Comparison of ENCODE assay signal across 20 cellular contexts in the genomic region with DNA sequence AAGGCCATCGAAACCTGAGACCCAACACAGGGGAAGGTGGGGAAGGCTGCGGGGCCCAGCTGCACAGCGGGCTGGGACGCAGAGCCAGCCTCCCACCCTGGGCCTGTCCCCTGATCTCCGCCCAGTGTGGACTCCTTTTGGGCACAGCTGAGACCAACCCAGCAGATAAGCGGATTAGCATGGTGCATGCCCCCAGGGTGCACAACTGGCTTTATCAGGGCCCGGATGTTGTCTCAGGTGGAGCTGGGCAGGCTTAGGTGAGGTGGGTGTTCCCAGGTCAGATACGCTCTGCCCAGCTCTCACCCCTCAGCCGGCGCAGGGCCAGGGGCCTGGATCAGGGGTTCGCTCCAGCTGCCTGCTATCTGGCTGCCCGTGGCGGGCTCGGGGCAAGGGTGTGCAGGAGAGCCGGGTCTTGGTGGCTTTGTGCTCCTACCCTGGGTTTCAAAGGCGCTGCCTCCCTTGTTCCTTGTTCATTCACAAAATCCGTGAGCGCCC. TPM values are rescaled to one million over a fixed set of nuclear protein-coding genes. Genes with fewer than 3 reads are reported as not detected.
DNase-seq lines count a peak whose midpoint lies in the region; ATAC-seq and TF ChIP-seq lines count a peak whose summit lies in the region.
"Had no signal": no experiment of that assay in that cellular context is flagged by ENCODE, and none has a peak within 500 bp of the region (broad histone marks: within the 10 kb centered on the region; RNA-seq: fewer than 3 reads in every experiment).

No MANE protein-coding gene starts in this region.

- H3K4me1 ChIP-seq in RWPE2 (ENCODE audit: insufficient read depth, poor library complexity, severe bottlenecking) (no peaks in the 10 kb centered on the region), H9 (ENCODE audit: insufficient read depth, low read length) (no peaks in the 10 kb centered on the region)
- no peaks in the 10 kb centered on the region for H3K4me1 ChIP-seq in naive thymus-derived CD4-positive, alpha-beta T cell (ENCODE audit: control insufficient read depth in 2 of 2, insufficient read depth in 2 of 2, low read length in 2 of 2)

- H3T11ph ChIP-seq in H9 (ENCODE audit: low read length), result no peak overlapping the region

- H3K36me3 Mint-ChIP-seq in naive thymus-derived CD4-positive, alpha-beta T cell, result peaks cover 0 to 17% (median 9%) of the 10 kb centered on the region in 5 donors
- no peaks in the 10 kb centered on the region for H3K36me3 Mint-ChIP-seq in H9 (ENCODE audit: insufficient read depth in 1 of 3, low read depth in 3 of 3)
- H3K36me3 Mint-ChIP-seq: CD8-positive, alpha-beta T cell had no signal

- no peaks in the 10 kb centered on the region for H3K79me1 ChIP-seq in H9 (ENCODE audit: insufficient read depth, low read depth, low read length, poor library complexity, severe bottlenecking)

- intact Hi-C loops in naive thymus-derived CD4-positive, alpha-beta T cell (cut with micrococcal nuclease), result no loop called here

- no peaks in the 10 kb centered on the region for H3K36me3 ChIP-seq in RWPE2 (ENCODE audit: low read depth)
- H3K36me3 ChIP-seq in naive thymus-derived CD4-positive, alpha-beta T cell (ENCODE audit: control insufficient read depth in 2 of 3, insufficient read depth in 3 of 3, low read length in 3 of 3), result no peaks in the 10 kb centered on the region

- no peaks in the 10 kb centered on the region for H3K79me2 ChIP-seq in H9 (ENCODE audit: insufficient read depth, low read length)

- no peak overlapping the region for H3K23ac ChIP-seq in H9 (ENCODE audit: insufficient read length, low read depth, low read length)

- CTCF ChIA-PET in naive thymus-derived CD4-positive, alpha-beta T cell (lab: Charles Lee), result no interaction called here

- no peak overlapping the region for H2BK20ac ChIP-seq in H9 (ENCODE audit: low read depth, low read length, poor library complexity, severe bottlenecking)

- H2AK5ac ChIP-seq in H9 (ENCODE audit: insufficient read length, low read length), result no peak overlapping the region

- H3K4me3 Mint-ChIP-seq in stimulated activated naive CD8-positive, alpha-beta T cell treated with anti-CD3 and anti-CD28 coated beads, Interleukin-15, amount 100 ng/mL, for 72 hours, result no peak overlapping the region
- no peak overlapping the region for H3K4me3 Mint-ChIP-seq in naive thymus-derived CD4-positive, alpha-beta T cell
- no peak overlapping the region for H3K4me3 Mint-ChIP-seq in H9
- H3K4me3 Mint-ChIP-seq: CD8-positive, alpha-beta T cell; naive thymus-derived CD8-positive, alpha-beta T cell; stimulated activated effector memory CD8-positive, alpha-beta T cell treated with anti-CD3 and anti-CD28 coated beads, Interleukin-12 subunit alpha, Interleukin-12 subunit beta, amount 100 ng/mL, for 72 hours had no signal

- POLR2A ChIA-PET in naive thymus-derived CD4-positive, alpha-beta T cell (lab: Charles Lee), result no interaction called here

- H3K27me3 ChIP-seq in RWPE2 (ENCODE audit: insufficient read depth, poor library complexity, severe bottlenecking), result peaks cover 19% of the 10 kb centered on the region
- no peaks in the 10 kb centered on the region for H3K27me3 ChIP-seq in naive thymus-derived CD4-positive, alpha-beta T cell (ENCODE audit: control insufficient read depth in 2 of 2, insufficient read depth in 2 of 2, low read length in 2 of 2)
- H3K27me3 ChIP-seq in H9 (ENCODE audit: insufficient read depth, low read length), result no peaks in the 10 kb centered on the region

- no peak overlapping the region for H4K5ac ChIP-seq in H9 (ENCODE audit: insufficient read length, low read depth, low read length)

- H2BK12ac ChIP-seq in H9 (ENCODE audit: insufficient read length, low read depth, low read length), result no peak overlapping the region

- no peak overlapping the region for H3K56ac ChIP-seq in H9 (ENCODE audit: insufficient read length, low read depth, low read length)

- no peak overlapping the region for H2BK120ac ChIP-seq in H9 (ENCODE audit: low read depth, low read length, poor library complexity, severe bottlenecking)

- H3K18ac ChIP-seq in H9 (ENCODE audit: insufficient read length, low read depth, low read length), result no peak overlapping the region

- no peak overlapping the region for H3K14ac ChIP-seq in H9 (ENCODE audit: insufficient read depth, low read length)

- H3K27ac Mint-ChIP-seq in stimulated activated naive CD8-positive, alpha-beta T cell treated with anti-CD3 and anti-CD28 coated beads, Interleukin-15, amount 100 ng/mL, for 72 hours, result no peak overlapping the region
- H3K27ac Mint-ChIP-seq in naive thymus-derived CD4-positive, alpha-beta T cell, result no peak overlapping the region
- no peak overlapping the region for H3K27ac Mint-ChIP-seq in H9
- H3K27ac Mint-ChIP-seq: CD8-positive, alpha-beta T cell; naive thymus-derived CD8-positive, alpha-beta T cell; stimulated activated effector memory CD8-positive, alpha-beta T cell treated with anti-CD3 and anti-CD28 coated beads, Interleukin-12 subunit alpha, Interleukin-12 subunit beta, amount 100 ng/mL, for 72 hours had no signal

- no peak overlapping the region for H2BK15ac ChIP-seq in H9 (ENCODE audit: low read depth, low read length)

- WGBS in H9 (ENCODE audit: extremely low coverage, insufficient read length, low lambda C conversion rate), result no CpG with 5 or more reads among the region's 18 CpGs

- H3K4ac ChIP-seq in H9 (ENCODE audit: low read depth, low read length), result no peak overlapping the region

- no peaks in the 10 kb centered on the region for H3K23me2 ChIP-seq in H9 (ENCODE audit: insufficient read length, low read depth, low read length, poor library complexity, severe bottlenecking)

- no peak overlapping the region for H2AFZ ChIP-seq in H9 (ENCODE audit: low read length)

- TF ChIP-seq CTCF in RWPE2 (IDR thresholded peaks at IDR 0.05; ENCODE audit: poor library complexity, severe bottlenecking) (no peak), H9 (conservative IDR thresholded peaks at IDR 0.05) (no peak)

- no peak overlapping the region for H3K9ac ChIP-seq in H9 (ENCODE audit: extremely low read depth, insufficient read length, low read length)

- H2BK5ac ChIP-seq in H9 (ENCODE audit: insufficient read length, low read length), result no peak overlapping the region

- peak in 1 of 2 donors; percentile 6 for DNase-seq in stimulated activated naive CD8-positive, alpha-beta T cell treated with anti-CD3 and anti-CD28 coated beads, Interleukin-15, amount 100 ng/mL, for 72 hours
- DNase-seq in stimulated activated naive CD8-positive, alpha-beta T cell treated with anti-CD3 and anti-CD28 coated beads, Interleukin-15, Interleukin-2, amounts not matched to agents 100 U/mL and 50 U/mL, for 24 hours, result no peak
- DNase-seq in RWPE2 (ENCODE audit: low spot score) (peak; percentile 61), H9 (no peak)
- DNase-seq in naive thymus-derived CD4-positive, alpha-beta T cell, result no peak
- DNase-seq: activated effector memory CD4-positive, alpha-beta T cell treated with Interleukin-2 at 50 U/mL for 16 hours; CD8-positive, alpha-beta T cell; mesenchymal stem cell; naive thymus-derived CD8-positive, alpha-beta T cell; NCI-H1092; NCI-H2081; NCI-H510A; T1000 had no signal

- peaks cover 22 to 29% of the 10 kb centered on the region in 2 donors for H3K9me3 Mint-ChIP-seq in stimulated activated naive CD8-positive, alpha-beta T cell treated with anti-CD3 and anti-CD28 coated beads, Interleukin-15, amount 100 ng/mL, for 72 hours
- H3K9me3 Mint-ChIP-seq in naive thymus-derived CD4-positive, alpha-beta T cell, result peaks cover 13 to 27% (median 20%) of the 10 kb centered on the region in 11 donors
- peaks cover 10 to 16% of the 10 kb centered on the region in 2 experiments for H3K9me3 Mint-ChIP-seq in H9

- H4K8ac ChIP-seq in H9 (replicated peaks; ENCODE audit: insufficient read length, low read depth, low read length), result no peak overlapping the region

- H3K27ac ChIP-seq in RWPE2 (ENCODE audit: poor library complexity, severe bottlenecking) (no peak overlapping the region), H9 (ENCODE audit: insufficient read length, low read depth, low read length) (no peak overlapping the region)
- no peak overlapping the region for H3K27ac ChIP-seq in naive thymus-derived CD4-positive, alpha-beta T cell (ENCODE audit: low read depth, low read length)
- H3K27ac ChIP-seq: RWPE1 had no signal

- no peaks in the 10 kb centered on the region for H3K9me3 ChIP-seq in RWPE2 (ENCODE audit: severe bottlenecking)
- peaks cover 0 to 12% (median 0%) of the 10 kb centered on the region in 3 experiments for H3K9me3 ChIP-seq in naive thymus-derived CD4-positive, alpha-beta T cell (ENCODE audit: control insufficient read depth in 2 of 3, low read length in 3 of 3)
- H3K9me3 ChIP-seq in H9 (ENCODE audit: control insufficient read depth, low read depth, low read length), result no peaks in the 10 kb centered on the region

- H3K4me2 ChIP-seq in H9 (ENCODE audit: insufficient read depth, insufficient read length, low read length), result no peak overlapping the region

- peak; percentile 12 for ATAC-seq in stimulated activated naive CD8-positive, alpha-beta T cell treated with anti-CD3 and anti-CD28 coated beads, Interleukin-15, amount 100 ng/mL, for 72 hours
- no peak for ATAC-seq in stimulated activated naive CD8-positive, alpha-beta T cell treated with anti-CD3 and anti-CD28 coated beads, Interleukin-15, Interleukin-2, amounts not matched to agents 100 U/mL and 50 U/mL, for 24 hours
- no peak for ATAC-seq in RWPE2 (ENCODE audit: low read depth)
- ATAC-seq in naive thymus-derived CD4-positive, alpha-beta T cell, result peak; percentile 16
- no peak for ATAC-seq in HG03354 (IDR thresholded peaks at IDR 0.05; ENCODE audit: poor library complexity, severe bottlenecking, unreplicated experiment)
- no peak for ATAC-seq in HG03521 (IDR thresholded peaks at IDR 0.05; ENCODE audit: unreplicated experiment)
- ATAC-seq: CD8-positive, alpha-beta T cell; HCT116; naive thymus-derived CD8-positive, alpha-beta T cell; stimulated activated effector memory CD8-positive, alpha-beta T cell treated with anti-CD3 and anti-CD28 coated beads, Interleukin-12 subunit alpha, Interleukin-12 subunit beta, amount 100 ng/mL, for 72 hours had no signal

- no peak overlapping the region for H3K4me3 ChIP-seq in RWPE2 (ENCODE audit: severe bottlenecking)
- H3K4me3 ChIP-seq in naive thymus-derived CD4-positive, alpha-beta T cell (ENCODE audit: low read length), result no peak overlapping the region

- H4K91ac ChIP-seq in H9 (ENCODE audit: insufficient read length, low read depth, low read length), result no peak overlapping the region

- H3K4me1 Mint-ChIP-seq in stimulated activated naive CD8-positive, alpha-beta T cell treated with anti-CD3 and anti-CD28 coated beads, Interleukin-15, amount 100 ng/mL, for 72 hours, result no peaks in the 10 kb centered on the region
- H3K4me1 Mint-ChIP-seq in naive thymus-derived CD4-positive, alpha-beta T cell, result peaks cover 0 to 2% (median 0%) of the 10 kb centered on the region in 7 donors
- no peaks in the 10 kb centered on the region; a peak in 1 of 4 replicates for H3K4me1 Mint-ChIP-seq in H9
- H3K4me1 Mint-ChIP-seq: stimulated activated effector memory CD8-positive, alpha-beta T cell treated with anti-CD3 and anti-CD28 coated beads, Interleukin-12 subunit alpha, Interleukin-12 subunit beta, amount 100 ng/mL, for 72 hours had no signal

- peaks cover 27% of the 10 kb centered on the region for H3K27me3 Mint-ChIP-seq in stimulated activated naive CD8-positive, alpha-beta T cell treated with anti-CD3 and anti-CD28 coated beads, Interleukin-15, amount 100 ng/mL, for 72 hours
- H3K27me3 Mint-ChIP-seq in naive thymus-derived CD4-positive, alpha-beta T cell, result peaks cover 0 to 26% (median 20%) of the 10 kb centered on the region in 5 donors
- H3K27me3 Mint-ChIP-seq in H9 (ENCODE audit: low read depth), result peaks cover 24% of the 10 kb centered on the region

- no peaks in the 10 kb centered on the region for H4K20me1 ChIP-seq in H9 (ENCODE audit: control insufficient read depth, insufficient read depth, insufficient read length)

RNA-seq across cellular contexts. Expression of gene MUC5AC, which starts 28.0 kb away (rescaled TPM):
- total RNA-seq in naive thymus-derived CD4-positive, alpha-beta T cell, result not detected
- not detected for polyA plus RNA-seq in naive thymus-derived CD4-positive, alpha-beta T cell
- not detected in 2 replicates for total RNA-seq in H9 (2021)
- total RNA-seq: CD8-positive, alpha-beta T cell; Daoy; naive thymus-derived CD8-positive, alpha-beta T cell had no signal
- polyA plus RNA-seq: naive thymus-derived CD8-positive, alpha-beta T cell had no signal

RNA-seq across cellular contexts. Expression of gene MUC2, which starts 55.0 kb away (rescaled TPM):
- not detected for total RNA-seq in naive thymus-derived CD4-positive, alpha-beta T cell
- polyA plus RNA-seq in naive thymus-derived CD4-positive, alpha-beta T cell, result not detected
- not detected in 2 replicates for total RNA-seq in H9 (2021)
- total RNA-seq: bronchial epithelial cell; CD8-positive, alpha-beta T cell; Daoy; naive thymus-derived CD8-positive, alpha-beta T cell had no signal
- polyA plus RNA-seq: naive thymus-derived CD8-positive, alpha-beta T cell had no signal

Comparison
In these comparisons a context has a peak if more than half of its experiments do, and no peak if none do; other contexts are left out.
1. ATAC-seq: peak in stimulated activated naive CD8-positive, alpha-beta T cell treated with anti-CD3 and anti-CD28 coated beads, Interleukin-15, amount 100 ng/mL, for 72 hours (single experiment) and naive thymus-derived CD4-positive, alpha-beta T cell (single experiment); none in stimulated activated naive CD8-positive, alpha-beta T cell treated with anti-CD3 and anti-CD28 coated beads, Interleukin-15, Interleukin-2, amounts not matched to agents 100 U/mL and 50 U/mL, for 24 hours (single experiment), RWPE2 (single experiment), HG03354 (single experiment) and HG03521 (single experiment).